In the genomic region with DNA sequence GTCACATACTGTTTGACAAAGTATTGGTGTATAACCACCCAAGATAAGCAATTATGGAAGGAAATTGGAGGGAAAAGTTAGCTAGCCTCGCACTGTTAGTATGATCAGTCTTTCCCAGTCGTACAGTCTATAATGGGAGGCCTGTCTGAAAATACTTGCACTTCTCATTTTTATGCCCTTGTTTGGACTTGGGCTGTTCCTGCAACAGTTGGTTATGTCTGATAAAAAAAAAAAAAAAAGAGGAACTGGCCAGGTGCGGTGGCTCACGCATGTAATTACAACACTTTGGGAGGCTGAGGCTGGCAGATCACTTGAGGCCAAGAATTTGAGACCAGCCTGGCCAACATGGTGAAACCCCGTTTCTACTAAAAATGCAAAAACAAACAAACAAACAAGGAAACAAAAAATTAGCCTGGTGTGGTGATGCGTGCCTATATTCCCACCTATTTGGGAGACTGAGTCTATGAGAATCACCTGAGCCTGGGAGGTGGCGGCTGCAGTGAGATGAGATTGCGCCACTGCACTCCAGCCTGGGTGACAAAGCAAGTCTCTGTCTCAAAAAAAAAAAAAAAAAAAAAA, we compare ENCODE assay signal across 9 cellular contexts. TPM values are rescaled to one million over a fixed set of nuclear protein-coding genes. Genes with fewer than 3 reads are reported as not detected.
A peak's percentile ranks its signal among the peaks of the same experiment; 100 is the strongest.
DNase-seq lines count a peak whose midpoint lies in the region; ATAC-seq and TF ChIP-seq lines count a peak whose summit lies in the region.
"Had no signal": no experiment of that assay in that cellular context is flagged by ENCODE, and none has a peak within 500 bp of the region (broad histone marks: within the 10 kb centered on the region; RNA-seq: fewer than 3 reads in every experiment).

No MANE protein-coding gene starts in this region.

- WGBS in spleen, 5 donors: 32 to 54% (median 48%) methylated on average over 8 of the region's 8 CpGs
- 89 to 96% (median 91%) methylated on average over 8 of the region's 8 CpGs for WGBS in heart left ventricle, 4 donors

- no peak for TF ChIP-seq CTCF in spleen (IDR thresholded peaks at IDR 0.05 in 8 of 11, conservative IDR thresholded peaks at IDR 0.05 in 3 of 11)
- no peak for TF ChIP-seq CTCF in heart left ventricle (IDR thresholded peaks at IDR 0.05)

- ATAC-seq in GM19395 (IDR thresholded peaks at IDR 0.05; ENCODE audit: unreplicated experiment): peak; percentile 80
- peak; percentile 78 for ATAC-seq in HG02981 (IDR thresholded peaks at IDR 0.05; ENCODE audit: unreplicated experiment)
- no peak for ATAC-seq in heart left ventricle

- H3K4me3 ChIP-seq in spleen (no peak overlapping the region), heart left ventricle (no peak overlapping the region)

- H3K27ac ChIP-seq in spleen: peak overlapping the region in 5 of 8 donors; percentile 17 to 54 (median 43)
- H3K27ac ChIP-seq in heart left ventricle: no peak overlapping the region

- H3K36me3 ChIP-seq in spleen (no peaks in the 10 kb centered on the region), heart left ventricle (no peaks in the 10 kb centered on the region)

- H3K27me3 ChIP-seq in spleen (replicated peaks in 1 of 7) (no peaks in the 10 kb centered on the region), heart left ventricle (no peaks in the 10 kb centered on the region)

- H3K4me1 ChIP-seq in spleen (peaks cover 0 to 52% (median 27%) of the 10 kb centered on the region in 6 donors), heart left ventricle (peaks cover 0 to 22% (median 0%) of the 10 kb centered on the region in 12 donors)

- H3K9me3 ChIP-seq in spleen (no peaks in the 10 kb centered on the region), heart left ventricle (no peaks in the 10 kb centered on the region)

- intact Hi-C loops in spleen (cut with DNase I; ENCODE audit: low total_unique reads): no loop called here
- intact Hi-C loops in heart left ventricle (cut with DNase I): no loop called here
- intact Hi-C loops in head of caudate nucleus (cut with DNase I): no loop called here

- TF ChIP-seq POLR2A in spleen (IDR thresholded peaks at IDR 0.05) (no peak), heart left ventricle (IDR thresholded peaks at IDR 0.05) (no peak)

- DNase-seq in NOMO-1 (lab: John Stamatoyannopoulos, UW; ENCODE audit: unreplicated experiment in 2 of 2) (peak; percentile 98 to 100), spleen (peak; percentile 75), HT-29 (ENCODE audit: low spot score) (no peak), heart left ventricle (no peak), head of caudate nucleus (no peak)
- DNase-seq: activated effector memory CD4-positive, alpha-beta T cell treated with Interleukin-2 at 50 U/mL for 16 hours; effector CD4-positive, alpha-beta T cell had no signal

RNA-seq across cellular contexts. Expression of a gene that starts 58.3 kb away (rescaled TPM):
- total RNA-seq in spleen (10 to 100 TPM; 20.7 to 37.8 (median 26.7) TPM), heart left ventricle (10 to 100 TPM in 3 of 9 donors, 1 to 10 TPM in 6; 1.7 to 33.8 (median 5.2) TPM)
- polyA plus RNA-seq in spleen (1 to 10 TPM; 2.0 to 5.3 (median 2.4) TPM), heart left ventricle (1 to 10 TPM in 1 of 2 donors, under 1 TPM in 1; 0.98 to 1.2 TPM)
- not detected in 2 replicates for total RNA-seq in HT-29 (2014; rRNA removed; shearing (Covaris generic))

Comparison
In these comparisons a context has a peak if more than half of its experiments do, and no peak if none do; other contexts are left out.
1. ATAC-seq: peak in GM19395 (single experiment) and HG02981 (single experiment); none in heart left ventricle (0 of 4).
2. DNase-seq: peak in NOMO-1 (2 of 2) and spleen (single experiment); none in HT-29 (single experiment), heart left ventricle (0 of 5) and head of caudate nucleus (0 of 42).
3. H3K27ac ChIP-seq: peak in spleen (5 of 8); none in heart left ventricle (0 of 12).